In the genomic region with DNA sequence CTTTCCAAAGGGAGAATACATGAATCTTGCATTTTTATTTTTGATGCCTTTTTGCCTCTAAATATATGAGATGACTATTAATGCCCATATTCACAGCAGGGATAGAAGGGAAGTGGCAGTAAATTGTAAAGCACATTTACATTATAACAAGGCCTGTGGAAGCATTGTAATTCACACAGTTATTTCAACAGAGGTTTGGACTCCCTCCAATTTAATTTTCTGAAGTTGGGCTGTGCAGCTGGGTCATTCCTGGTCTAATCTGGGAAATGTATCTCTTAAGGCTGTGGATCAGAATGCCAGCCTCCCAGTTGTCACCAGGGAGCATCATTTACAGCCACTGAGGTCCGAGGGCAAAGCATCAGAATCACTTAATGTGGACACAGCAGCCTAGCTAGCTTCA, we compare ENCODE assay signal across 23 cellular contexts.
A peak's percentile ranks its signal among the peaks of the same experiment; 100 is the strongest.
DNase-seq lines count a peak whose midpoint lies in the region; ATAC-seq, FAIRE-seq and TF ChIP-seq lines count a peak whose summit lies in the region.
"Had no signal": no experiment of that assay in that cellular context is flagged by ENCODE, and none has a peak within 500 bp of the region (broad histone marks: within the 10 kb centered on the region; RNA-seq: fewer than 3 reads in every experiment).

No MANE protein-coding gene starts in this region.

- dilution Hi-C loops in endothelial cell of umbilical vein (cut with MboI; ENCODE audit: extremely low pct_ligation_motif_present, low sequenced_read_pairs), result no loop called here

- H2AFZ ChIP-seq in endothelial cell of umbilical vein (ENCODE audit: low read depth, low read length) (no peak overlapping the region), neural cell (ENCODE audit: low read depth, low read length) (no peak overlapping the region)

- in situ Hi-C loops in brain microvascular endothelial cell (cut with HindIII; ENCODE audit: low pct_ligation_motif_present, low sequenced_read_pairs), result no loop called here
- in situ Hi-C loops in gastrocnemius medialis (cut with MboI; ENCODE audit: low sequenced_read_pairs in 4 of 4), result no loop called here

- no peaks in the 10 kb centered on the region for H4K20me1 ChIP-seq in endothelial cell of umbilical vein (replicated peaks; ENCODE audit: control insufficient read depth, extremely low read depth, insufficient read depth, low read length)
- H4K20me1 ChIP-seq in neural cell (ENCODE audit: insufficient read depth), result no peaks in the 10 kb centered on the region

- TF ChIP-seq POLR2A in endothelial cell of umbilical vein (IDR thresholded peaks at IDR 0.05; ENCODE audit: low read depth, low read length) (no peak), gastrocnemius medialis (IDR thresholded peaks at IDR 0.05) (no peak)

- POLR2A ChIA-PET in endothelial cell of umbilical vein (lab: Charles Lee), result no interaction called here

- H3K4me1 ChIP-seq in endothelial cell of umbilical vein (ENCODE audit: control insufficient read depth, extremely low read depth, insufficient read depth, low read length), result no peaks in the 10 kb centered on the region
- no peaks in the 10 kb centered on the region for H3K4me1 ChIP-seq in gastrocnemius medialis
- H3K4me1 ChIP-seq: BE2C, pancreas, right lobe of liver, tibial nerve had no signal

- no peak for FAIRE-seq in endothelial cell of umbilical vein (lab: Jason Lieb, UNC)
- FAIRE-seq: GM18507, HTR-8/SVneo, kidney, pancreas had no signal

- H3K4me2 ChIP-seq in endothelial cell of umbilical vein (ENCODE audit: insufficient read depth, low read length) (no peak overlapping the region), neural cell (ENCODE audit: low read length) (no peak overlapping the region)

- H3K9me3 ChIP-seq in endothelial cell of umbilical vein (replicated peaks; ENCODE audit: control insufficient read depth, insufficient read depth, low read length) (no peaks in the 10 kb centered on the region), neural cell (ENCODE audit: low read length) (no peaks in the 10 kb centered on the region), gastrocnemius medialis (no peaks in the 10 kb centered on the region)
- H3K9me3 ChIP-seq: BE2C, pancreas, right lobe of liver, tibial nerve had no signal

- no peak overlapping the region for H3K27ac ChIP-seq in endothelial cell of umbilical vein (ENCODE audit: insufficient read depth, low read depth, low read length)
- H3K27ac ChIP-seq in neural cell (ENCODE audit: low read length), result peak overlapping the region; percentile 43
- no peak overlapping the region for H3K27ac ChIP-seq in brain microvascular endothelial cell
- no peak overlapping the region for H3K27ac ChIP-seq in gastrocnemius medialis
- H3K27ac ChIP-seq: 22Rv1, pancreas, right lobe of liver, tibial nerve had no signal

- H3K79me2 ChIP-seq in endothelial cell of umbilical vein (ENCODE audit: control insufficient read depth, insufficient read depth, low read length) (no peaks in the 10 kb centered on the region), neural cell (replicated peaks; ENCODE audit: insufficient read depth, low read length) (no peaks in the 10 kb centered on the region)

- H3F3A ChIP-seq in neural cell (ENCODE audit: insufficient read depth, low read length, poor library complexity, severe bottlenecking), result peaks cover 3% of the 10 kb centered on the region

- H3K9ac ChIP-seq in endothelial cell of umbilical vein (replicated peaks; ENCODE audit: extremely low read depth, insufficient read depth, low read length) (no peak overlapping the region), neural cell (ENCODE audit: low read length) (no peak overlapping the region)

- peaks cover 0 to 2% of the 10 kb centered on the region in 2 experiments for H3K27me3 ChIP-seq in endothelial cell of umbilical vein (ENCODE audit: control insufficient read depth in 2 of 2, insufficient read depth in 2 of 2, low read length in 2 of 2)
- H3K27me3 ChIP-seq in neural cell (ENCODE audit: insufficient read depth, low read depth, low read length), result no peaks in the 10 kb centered on the region
- H3K27me3 ChIP-seq in brain microvascular endothelial cell (replicated peaks), result no peaks in the 10 kb centered on the region
- H3K27me3 ChIP-seq in gastrocnemius medialis, result no peaks in the 10 kb centered on the region
- H3K27me3 ChIP-seq: BE2C, pancreas, right lobe of liver, tibial nerve had no signal

- H3K4me3 ChIP-seq in endothelial cell of umbilical vein (replicated peaks in 1 of 3; ENCODE audit: insufficient read depth in 1 of 3, low read depth in 1 of 3, low read length in 3 of 3), result no peak overlapping the region
- no peak overlapping the region for H3K4me3 ChIP-seq in neural cell (ENCODE audit: low read length)
- H3K4me3 ChIP-seq in brain microvascular endothelial cell (ENCODE audit: low read depth, low read length), result no peak overlapping the region
- H3K4me3 ChIP-seq in gastrocnemius medialis, result no peak overlapping the region
- H3K4me3 ChIP-seq: pancreas, right lobe of liver, tibial nerve had no signal

- CTCF ChIA-PET in endothelial cell of umbilical vein (lab: Charles Lee), result interaction anchor here (0.7 to 1.4 kb wide), 2 partner anchors 16 to 43 kb away, joined by 3 to 7 read pairs; no protein-coding TSS in a partner anchor

- ATAC-seq in gastrocnemius medialis, result no peak
- ATAC-seq: naive thymus-derived CD4-positive, alpha-beta T cell; pancreas; right lobe of liver; stimulated activated naive B cell treated with anti-CD40 and anti-IgM and Interleukin-4, amounts not matched to agents 10 μg/mL and 1 μg/mL and 100 μg/mL, for 72 hours had no signal

- no peak for TF ChIP-seq CTCF in endothelial cell of umbilical vein (IDR thresholded peaks at IDR 0.05; ENCODE audit: extremely low read depth in 1 of 2, insufficient read depth in 1 of 2, low read depth in 1 of 2, low read length in 2 of 2)
- no peak for TF ChIP-seq CTCF in neural cell (IDR thresholded peaks at IDR 0.05; ENCODE audit: poor library complexity, severe bottlenecking)
- no peak for TF ChIP-seq CTCF in brain microvascular endothelial cell (IDR thresholded peaks at IDR 0.05; ENCODE audit: low read depth, low read length, missing control alignments)
- no peak for TF ChIP-seq CTCF in gastrocnemius medialis (IDR thresholded peaks at IDR 0.05 in 4 of 5, conservative IDR thresholded peaks at IDR 0.05 in 1 of 5)

- no peak for TF ChIP-seq RAD21 in neural cell (conservative IDR thresholded peaks at IDR 0.05)

- H3K9me1 ChIP-seq in endothelial cell of umbilical vein (replicated peaks; ENCODE audit: control insufficient read depth, extremely low read depth, insufficient read depth, low read length), result no peaks in the 10 kb centered on the region

- no TSS peak for BruUV-seq in endothelial cell of umbilical vein (replicated peaks; lab: Mats Ljungman, UMichigan)

- H3K36me3 ChIP-seq in endothelial cell of umbilical vein (ENCODE audit: control insufficient read depth in 2 of 2, extremely low read depth in 1 of 2, insufficient read depth in 2 of 2, low read length in 2 of 2), result no peaks in the 10 kb centered on the region
- no peaks in the 10 kb centered on the region for H3K36me3 ChIP-seq in neural cell (ENCODE audit: insufficient read depth, low read length)
- H3K36me3 ChIP-seq in brain microvascular endothelial cell (replicated peaks), result no peaks in the 10 kb centered on the region
- H3K36me3 ChIP-seq in gastrocnemius medialis, result no peaks in the 10 kb centered on the region
- H3K36me3 ChIP-seq: BE2C, pancreas, right lobe of liver, tibial nerve had no signal

- intact Hi-C loops in endothelial cell of umbilical vein (cut with micrococcal nuclease), result no loop called here
- intact Hi-C loops in gastrocnemius medialis (cut with DNase I; ENCODE audit: low total_unique reads), result no loop called here

- no peaks in the 10 kb centered on the region for H3K9me2 ChIP-seq in neural cell (ENCODE audit: insufficient read depth, low read length)

- peak; percentile 30 for DNase-seq in NCI-H1105 treated with DMSO at 0.1 percent for 48 hours (lab: John Stamatoyannopoulos, UW)
- DNase-seq in NCI-H1105 (lab: John Stamatoyannopoulos, UW), result no peak
- peak; percentile 52 for DNase-seq in NCI-H2227 treated with DMSO at 0.1 percent for 48 hours (lab: John Stamatoyannopoulos, UW)
- DNase-seq in endothelial cell of umbilical vein (ENCODE audit: low read depth, low spot score), result peak; percentile 7
- no peak for DNase-seq in NCI-H1694 treated with DMSO at 0.1 percent for 48 hours (lab: John Stamatoyannopoulos, UW)
- DNase-seq in brain microvascular endothelial cell, result no peak
- no peak for DNase-seq in gastrocnemius medialis
- DNase-seq: activated CD4-positive, alpha-beta T cell treated with anti-CD3 and anti-CD28 coated beads, Interleukin-2, amount 10 ng/mL, durations not matched to agents 7 days and 5 days; activated gamma-delta T cell treated with Interleukin-2 at 50 U/mL for 16 hours; amygdala; BE2C; effector memory CD4-positive, alpha-beta T cell; kidney; mammary epithelial cell; naive thymus-derived CD4-positive, alpha-beta T cell; pancreas; right lobe of liver; stimulated activated naive B cell treated with anti-CD40 and anti-IgM and Interleukin-4, amounts not matched to agents 10 μg/mL and 1 μg/mL and 100 μg/mL, for 72 hours had no signal

- TF ChIP-seq EP300 in neural cell (conservative IDR thresholded peaks at IDR 0.05; ENCODE audit: poor library complexity, severe bottlenecking), result no peak

TF ChIP-seq in endothelial cell of umbilical vein, 7 proteins besides CTCF, POLR2A, EP300 and RAD21 (continues in another document):
- TF ChIP-seq GATA2 (IDR thresholded peaks at IDR 0.05; ENCODE audit: insufficient read depth, insufficient read length, low read depth, low read length) (no peak), MYC (IDR thresholded peaks at IDR 0.05; ENCODE audit: low read depth, low read length) (no peak), FOS (IDR thresholded peaks at IDR 0.05; ENCODE audit: borderline replicate concordance, insufficient read depth, low read length) (no peak), POLR2AphosphoS5 (IDR thresholded peaks at IDR 0.05; ENCODE audit: insufficient read depth, low read depth, low read length) (no peak), JUN (IDR thresholded peaks at IDR 0.05; ENCODE audit: borderline replicate concordance, insufficient read depth, insufficient read length, low read depth) (no peak)

TF ChIP-seq in neural cell, 6 proteins besides CTCF, POLR2A, EP300 and RAD21 (continues in another document):
- TF ChIP-seq TAF1 (IDR thresholded peaks at IDR 0.05; ENCODE audit: low read depth) (no peak), POLR2AphosphoS5 (IDR thresholded peaks at IDR 0.05) (no peak)

Comparison
In these comparisons a context has a peak if more than half of its experiments do, and no peak if none do; other contexts are left out.
1. DNase-seq: peak in NCI-H1105 treated with DMSO at 0.1 percent for 48 hours (single experiment), NCI-H2227 treated with DMSO at 0.1 percent for 48 hours (single experiment) and endothelial cell of umbilical vein (single experiment); none in NCI-H1105 (single experiment), NCI-H1694 treated with DMSO at 0.1 percent for 48 hours (single experiment), brain microvascular endothelial cell (single experiment) and gastrocnemius medialis (0 of 2).